In the genomic region with DNA sequence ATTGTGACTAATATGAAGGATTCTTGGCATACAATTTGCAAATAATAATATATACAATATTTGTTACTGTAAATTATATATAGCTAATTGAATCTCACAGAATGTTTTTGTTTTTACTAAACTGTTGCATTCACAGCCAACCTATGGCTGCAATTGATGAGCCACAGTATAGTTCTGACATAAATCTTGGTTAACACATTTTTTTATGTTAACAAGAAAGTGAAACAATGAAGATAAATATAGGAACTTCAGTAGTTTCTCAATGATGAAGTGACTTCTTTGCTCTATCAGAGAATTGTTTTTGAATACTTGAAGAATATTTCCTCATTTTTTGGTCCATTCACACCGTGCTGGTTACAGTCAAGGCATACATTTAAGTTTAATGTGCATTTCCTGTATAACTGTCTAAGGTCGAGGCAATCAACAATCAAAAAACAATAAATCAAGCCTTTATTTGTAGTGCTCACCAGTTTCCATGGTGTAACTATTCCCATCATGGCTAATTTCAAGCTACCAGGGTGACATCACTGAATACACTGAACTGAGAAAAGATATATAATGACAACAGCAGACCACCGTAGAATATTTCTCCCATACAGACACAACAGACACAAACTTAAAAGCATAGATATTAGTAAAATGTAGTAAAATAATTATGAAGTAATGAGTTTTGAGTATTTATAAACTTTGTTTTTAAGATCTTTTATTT, we compare ENCODE assay signal across 17 cellular contexts. TPM values are rescaled to one million over a fixed set of nuclear protein-coding genes. Genes with fewer than 3 reads are reported as not detected.
DNase-seq lines count a peak whose midpoint lies in the region; ATAC-seq, FAIRE-seq and TF ChIP-seq lines count a peak whose summit lies in the region.
"Had no signal": no experiment of that assay in that cellular context is flagged by ENCODE, and none has a peak within 500 bp of the region (broad histone marks: within the 10 kb centered on the region; RNA-seq: fewer than 3 reads in every experiment).

No MANE protein-coding gene starts in this region.

- H3K9me3 Mint-ChIP-seq in endodermal cell, result peaks cover 2% of the 10 kb centered on the region

- H3K4me3 ChIP-seq in endodermal cell (ENCODE audit: low read length) (no peak overlapping the region), right atrium auricular region (no peak overlapping the region)

- no peaks in the 10 kb centered on the region for H3K27me3 Mint-ChIP-seq in endodermal cell (ENCODE audit: insufficient read depth)

- no peaks in the 10 kb centered on the region for H3K27me3 ChIP-seq in endodermal cell (ENCODE audit: control insufficient read depth, insufficient read depth, low read length, poor library complexity, severe bottlenecking)
- no peaks in the 10 kb centered on the region for H3K27me3 ChIP-seq in right atrium auricular region

- TF ChIP-seq CTCF in endodermal cell (conservative IDR thresholded peaks at IDR 0.05) (no peak), right atrium auricular region (IDR thresholded peaks at IDR 0.05) (no peak)

- no peak overlapping the region for H3K9ac ChIP-seq in endodermal cell (ENCODE audit: extremely low read depth, low read length, poor library complexity, severe bottlenecking)

- ATAC-seq in GM18498 (IDR thresholded peaks at IDR 0.05; ENCODE audit: unreplicated experiment), result peak; percentile 82
- ATAC-seq in GM19395 (IDR thresholded peaks at IDR 0.05; ENCODE audit: unreplicated experiment), result peak; percentile 53

- H3K27ac ChIP-seq in endodermal cell (ENCODE audit: low read depth, low read length), result no peak overlapping the region
- H3K27ac ChIP-seq in right atrium auricular region, result no peak overlapping the region

- H3K9me3 ChIP-seq in endodermal cell (ENCODE audit: control insufficient read depth, low read length), result no peaks in the 10 kb centered on the region
- peaks cover 0 to under 1% of the 10 kb centered on the region in 2 donors for H3K9me3 ChIP-seq in right atrium auricular region

- H3K4me1 ChIP-seq in endodermal cell (ENCODE audit: control insufficient read depth, insufficient read depth, low read length) (no peaks in the 10 kb centered on the region), right atrium auricular region (peaks cover 0 to under 1% of the 10 kb centered on the region in 2 donors)

- no peak overlapping the region for H3K4me3 Mint-ChIP-seq in endodermal cell
- H3K4me3 Mint-ChIP-seq: CD14-positive monocyte had no signal

- peak; percentile 79 for FAIRE-seq in islet of Langerhans (lab: Jason Lieb, UNC)

- H3K36me3 ChIP-seq in endodermal cell (ENCODE audit: control insufficient read depth, insufficient read depth, low read length) (no peaks in the 10 kb centered on the region), right atrium auricular region (no peaks in the 10 kb centered on the region)

- no peak overlapping the region for H3K27ac Mint-ChIP-seq in endodermal cell

- peaks cover 7% of the 10 kb centered on the region for H3K36me3 Mint-ChIP-seq in endodermal cell (ENCODE audit: low read depth)
- H3K36me3 Mint-ChIP-seq: CD14-positive monocyte had no signal

- WGBS in endodermal cell (ENCODE audit: insufficient coverage in 1 of 2, insufficient read length in 1 of 2), 2 experiments, result 94% methylated on average over 2 of the region's 3 CpGs; no CpG with 5 or more reads in 1 of the 2 experiments

- H3K4me1 Mint-ChIP-seq in endodermal cell, result peaks cover 8% of the 10 kb centered on the region

- peak; percentile 59 for DNase-seq in MV-4-11 (lab: John Stamatoyannopoulos, UW)
- DNase-seq in endodermal cell, result no peak
- DNase-seq in right atrium auricular region (ENCODE audit: low spot score), result no peak
- no peak for DNase-seq in central memory CD4-positive, alpha-beta T cell
- DNase-seq: ACHN, AML-193, DMS153, H7, NCI-H1436, NCI-H2029, NCI-H2171, NCI-H446, NCI-H774 had no signal

RNA-seq across cellular contexts. Expression of gene ETAA1, which starts 12.9 kb away (rescaled TPM):
- total RNA-seq in endodermal cell (10 to 100 TPM; 18.9 to 21.3 TPM), right atrium auricular region (1 to 10 TPM; 7.0 to 7.7 TPM)
- 21.2 TPM for polyA plus RNA-seq in endodermal cell (2013, experiment 1 of 2)
- 22.5 TPM for polyA plus RNA-seq in endodermal cell (2013, experiment 2 of 2)
